In the genomic region with DNA sequence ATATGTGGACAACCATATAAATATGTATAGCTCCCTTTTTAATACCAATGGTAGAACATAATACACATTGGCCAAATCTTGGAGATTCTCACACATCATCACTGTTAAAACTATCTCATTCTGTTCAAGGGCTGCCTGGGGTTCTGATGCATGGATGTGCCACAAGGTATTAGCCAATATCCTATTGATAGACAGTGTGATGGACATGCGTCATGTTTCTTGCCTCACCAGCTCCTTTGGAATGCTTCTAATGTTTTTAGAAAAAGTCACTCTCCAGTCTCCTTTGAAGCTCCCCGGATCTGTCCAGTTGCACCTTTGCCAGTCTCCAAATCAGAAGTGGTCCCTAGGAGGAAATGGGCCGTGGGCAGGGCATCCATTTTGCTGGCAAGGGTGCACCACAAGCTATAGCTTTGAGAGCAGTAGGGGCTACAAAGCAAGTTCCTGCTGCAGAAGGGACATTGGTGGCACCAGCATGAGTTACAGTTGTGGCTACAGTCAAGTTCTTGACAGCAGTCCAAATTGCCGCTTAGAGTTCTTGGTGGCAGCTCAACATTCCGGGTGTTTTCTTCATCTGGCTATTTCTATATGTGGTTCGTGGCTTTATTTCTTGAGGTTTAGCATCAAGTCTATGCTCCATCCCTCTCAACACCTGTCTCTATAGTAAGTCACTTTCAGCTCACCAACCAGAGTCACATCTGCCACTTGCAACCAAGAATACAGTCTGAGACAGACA, we compare ENCODE assay signal across 22 cellular contexts. TPM values are rescaled to one million over a fixed set of nuclear protein-coding genes. Genes with fewer than 3 reads are reported as not detected.
DNase-seq lines count a peak whose midpoint lies in the region; ATAC-seq and TF ChIP-seq lines count a peak whose summit lies in the region.
"Had no signal": no experiment of that assay in that cellular context is flagged by ENCODE, and none has a peak within 500 bp of the region (broad histone marks: within the 10 kb centered on the region; RNA-seq: fewer than 3 reads in every experiment).

No MANE protein-coding gene starts in this region.

- H3K23ac ChIP-seq in trophoblast cell (ENCODE audit: low read length): no peak overlapping the region

- H4K91ac ChIP-seq in trophoblast cell (ENCODE audit: low read depth, low read length): no peak overlapping the region

- H2AFZ ChIP-seq in MM.1S (ENCODE audit: low read length): no peak overlapping the region
- no peak overlapping the region for H2AFZ ChIP-seq in trophoblast cell (ENCODE audit: insufficient read depth, low read length, poor library complexity)
- H2AFZ ChIP-seq: GM23338 had no signal

- H3K14ac ChIP-seq in trophoblast cell (ENCODE audit: low read length): no peak overlapping the region

- DNase-seq in MM.1S (peak; percentile 50), adipocyte (ENCODE audit: low read depth) (no peak), trophoblast cell (peak; percentile 76 to 88), transverse colon (no peak), NCI-H446 treated with DMSO at 0.1 percent for 48 hours (lab: John Stamatoyannopoulos, UW) (no peak), hypothalamus (lab: John Stamatoyannopoulos, UW) (no peak), testis (no peak)
- DNase-seq: CD4-positive, alpha-beta memory T cell; DMS153; EL; KG1; NCI-H1048; NCI-H1436; NCI-H1930; NCI-H226; NK-92 treated with Interleukin-12 subunit alpha and Interleukin-12 subunit beta, amount 100 ng/mL, for 24 hours; SHP77 had no signal

- H3K4ac ChIP-seq in trophoblast cell (ENCODE audit: low read depth, low read length): no peak overlapping the region

- peaks cover 3% of the 10 kb centered on the region; the same call in 1 of the 2 replicates for H3F3A ChIP-seq in MM.1S (ENCODE audit: insufficient read depth, low read length)

- no peak for TF ChIP-seq EP300 in transverse colon (IDR thresholded peaks at IDR 0.05; ENCODE audit: low read depth)

- no peak overlapping the region for H3K18ac ChIP-seq in trophoblast cell (ENCODE audit: low read length)

- H3K27ac ChIP-seq in MM.1S (ENCODE audit: low read length) (no peak overlapping the region), trophoblast cell (ENCODE audit: low read depth, low read length) (no peak overlapping the region), transverse colon (peak overlapping the region; percentile 28 to 71 (median 58)), testis (peak overlapping the region in 1 of 2 donors; percentile 91)
- H3K27ac ChIP-seq: A549, BLaER1 had no signal

- no peaks in the 10 kb centered on the region for H3K9me2 ChIP-seq in MM.1S (replicated peaks; ENCODE audit: insufficient read depth, low read length)

- in situ Hi-C loops in transverse colon (cut with MboI; ENCODE audit: low pct_ligation_motif_present in 1 of 4, low pct_unique_long_range_greater_than_20kb in 1 of 4, low sequenced_read_pairs in 3 of 4): no loop called here

- H3K4me1 ChIP-seq in MM.1S (ENCODE audit: low read length) (peaks cover 18% of the 10 kb centered on the region), adipocyte (ENCODE audit: control insufficient read depth, insufficient read depth, low read length) (peaks cover 72% of the 10 kb centered on the region), trophoblast cell (ENCODE audit: control insufficient read depth in 1 of 2, insufficient read depth in 2 of 2, low read length in 2 of 2) (peaks cover 0 to 4% of the 10 kb centered on the region in 2 experiments), transverse colon (peaks cover 0 to 4% (median 0%) of the 10 kb centered on the region in 4 donors), testis (peaks cover 7% of the 10 kb centered on the region)
- H3K4me1 ChIP-seq: A549, BLaER1 had no signal

- H4K8ac ChIP-seq in trophoblast cell (ENCODE audit: low read depth, low read length): no peak overlapping the region

- H2BK120ac ChIP-seq in trophoblast cell (ENCODE audit: insufficient read depth, low read length, poor library complexity): no peak overlapping the region

- no peak overlapping the region for H4K12ac ChIP-seq in trophoblast cell (ENCODE audit: low read depth, low read length)

- H2BK5ac ChIP-seq in trophoblast cell (ENCODE audit: low read depth, low read length, poor library complexity): no peak overlapping the region

- H3K27me3 ChIP-seq in MM.1S (replicated peaks; ENCODE audit: insufficient read depth, low read length) (no peaks in the 10 kb centered on the region), adipocyte (replicated peaks; ENCODE audit: control insufficient read depth, insufficient read depth, low read length) (no peaks in the 10 kb centered on the region), trophoblast cell (ENCODE audit: insufficient read depth, low read length) (no peaks in the 10 kb centered on the region), transverse colon (no peaks in the 10 kb centered on the region), testis (no peaks in the 10 kb centered on the region)
- H3K27me3 ChIP-seq: BLaER1 had no signal

- H4K20me1 ChIP-seq in MM.1S (ENCODE audit: insufficient read depth, low read length): no peaks in the 10 kb centered on the region
- H4K20me1 ChIP-seq: BLaER1 had no signal

- intact Hi-C loops in transverse colon (cut with DNase I; ENCODE audit: low total_unique reads): no loop called here
- intact Hi-C loops in testis (cut with DNase I; ENCODE audit: low total_unique reads): no loop called here

- no peak overlapping the region for H2AK5ac ChIP-seq in trophoblast cell (ENCODE audit: low read length)

- no CpG with 5 or more reads among the region's 6 CpGs for WGBS in trophoblast cell (ENCODE audit: extremely low coverage, insufficient coverage, insufficient read length)
- WGBS in transverse colon (ENCODE audit: low coverage in 1 of 2), 2 donors: 65 to 92% methylated on average over 2 to 6 of the region's 6 CpGs
- 78% methylated on average over 6 of the region's 6 CpGs for WGBS in testis, 2 donors

- H3K4me3 ChIP-seq in MM.1S (ENCODE audit: low read length) (no peak overlapping the region), adipocyte (ENCODE audit: low read length) (peak overlapping the region; percentile 0), trophoblast cell (ENCODE audit: low read depth, low read length) (no peak overlapping the region), transverse colon (no peak overlapping the region), testis (no peak overlapping the region)
- H3K4me3 ChIP-seq: A549, BLaER1, GM12878, GM23338 had no signal

- H3K9me3 ChIP-seq in MM.1S (replicated peaks; ENCODE audit: insufficient read depth, low read length): no peaks in the 10 kb centered on the region
- no peaks in the 10 kb centered on the region for H3K9me3 ChIP-seq in adipocyte (ENCODE audit: control insufficient read depth, low read length)
- H3K9me3 ChIP-seq in trophoblast cell (ENCODE audit: insufficient read depth, low read depth, low read length): no peaks in the 10 kb centered on the region
- no peaks in the 10 kb centered on the region for H3K9me3 ChIP-seq in transverse colon
- H3K9me3 ChIP-seq in testis: no peaks in the 10 kb centered on the region
- H3K9me3 ChIP-seq: A549 had no signal

- no peaks in the 10 kb centered on the region for H3K79me2 ChIP-seq in MM.1S (ENCODE audit: low read length)
- H3K79me2 ChIP-seq in trophoblast cell (ENCODE audit: control insufficient read depth, insufficient read depth, low read length, poor library complexity): no peaks in the 10 kb centered on the region

- TF ChIP-seq POLR2A in transverse colon (IDR thresholded peaks at IDR 0.05) (no peak), testis (IDR thresholded peaks at IDR 0.05) (no peak)

- H3K36me3 ChIP-seq in MM.1S (replicated peaks; ENCODE audit: insufficient read depth, low read length) (no peaks in the 10 kb centered on the region), adipocyte (ENCODE audit: control insufficient read depth, insufficient read depth, low read length, severe bottlenecking) (no peaks in the 10 kb centered on the region), trophoblast cell (ENCODE audit: control insufficient read depth in 1 of 2, insufficient read depth in 2 of 2, low read length in 2 of 2) (no peaks in the 10 kb centered on the region), transverse colon (no peaks in the 10 kb centered on the region), testis (ENCODE audit: low read depth, missing control alignments) (no peaks in the 10 kb centered on the region)
- H3K36me3 ChIP-seq: BLaER1 had no signal

- H3K4me2 ChIP-seq in MM.1S (ENCODE audit: low read depth, low read length) (no peak overlapping the region), trophoblast cell (ENCODE audit: low read length) (no peak overlapping the region)
- H3K4me2 ChIP-seq: A549, BLaER1, GM23338 had no signal

- H3K79me1 ChIP-seq in trophoblast cell (ENCODE audit: low read length): no peaks in the 10 kb centered on the region

- no peak for ATAC-seq in HG03108 (IDR thresholded peaks at IDR 0.05; ENCODE audit: unreplicated experiment)
- ATAC-seq: A549, GM12878, GM23338 had no signal

- TF ChIP-seq CTCF in MM.1S (IDR thresholded peaks at IDR 0.05; ENCODE audit: low read length) (no peak), transverse colon (IDR thresholded peaks at IDR 0.05) (no peak), testis (IDR thresholded peaks at IDR 0.05) (no peak)

- no peak overlapping the region for H2BK12ac ChIP-seq in trophoblast cell (ENCODE audit: low read length)

- H3K9ac ChIP-seq in MM.1S (ENCODE audit: low read length) (no peak overlapping the region), adipocyte (ENCODE audit: low read length) (peak overlapping the region; percentile 87), trophoblast cell (ENCODE audit: low read length) (no peak overlapping the region)
- H3K9ac ChIP-seq: BLaER1 had no signal

RNA-seq across cellular contexts. Expression of a gene that starts 25.1 kb away (rescaled TPM):
- polyA plus RNA-seq in trophoblast cell (2013): 107 and 115 TPM in 2 replicates
- total RNA-seq in transverse colon (100 to 1,000 TPM in 2 of 4 donors, 10 to 100 TPM in 2; 64.7 to 179 (median 121) TPM), testis (100 to 1,000 TPM; 263 to 295 TPM)
- 323 TPM for polyA plus RNA-seq in testis (ENCODE audit: insufficient read depth, low read depth, low replicate concordance)

RNA-seq across cellular contexts. Expression of a gene that starts 25.3 kb away (rescaled TPM):
- polyA plus RNA-seq in trophoblast cell (2013): 152 and 161 TPM in 2 replicates
- 10 to 100 TPM; 22.8 to 58.3 (median 41.0) TPM for total RNA-seq in transverse colon
- total RNA-seq in testis: 10 to 100 TPM; 83.4 to 84.0 TPM
- polyA plus RNA-seq in testis (ENCODE audit: insufficient read depth, low read depth, low replicate concordance): 83.9 TPM

RNA-seq across cellular contexts. Expression of a gene that starts 30.4 kb away (rescaled TPM):
- 14.7 and 15.5 TPM in 2 replicates for polyA plus RNA-seq in trophoblast cell (2013)
- total RNA-seq in transverse colon: 10 to 100 TPM; 11.9 to 25.9 (median 16.6) TPM
- 10 to 100 TPM; 62.5 to 66.9 TPM for total RNA-seq in testis
- 40.0 TPM for polyA plus RNA-seq in testis (ENCODE audit: insufficient read depth, low read depth, low replicate concordance)

RNA-seq across cellular contexts. Expression of a gene that starts 38.0 kb away (rescaled TPM):
- 0.03 TPM in 1 of 2 replicates, not detected in the other for polyA plus RNA-seq in trophoblast cell (2013)
- total RNA-seq in transverse colon: not detected
- total RNA-seq in testis: 1 to 10 TPM; 5.5 to 6.7 TPM
- 6.6 TPM for polyA plus RNA-seq in testis (ENCODE audit: insufficient read depth, low read depth, low replicate concordance)
- total RNA-seq: CD4-positive, alpha-beta memory T cell; GM12878 had no signal
- polyA plus RNA-seq: A549; CD4-positive, alpha-beta memory T cell; GM12878 had no signal

RNA-seq across cellular contexts. Expression of a gene that starts 47.6 kb away (rescaled TPM):
- polyA plus RNA-seq in trophoblast cell (2013): not detected in 2 replicates
- not detected for total RNA-seq in transverse colon
- 10 to 100 TPM; 12.8 to 55.4 TPM for total RNA-seq in testis
- 153 TPM for polyA plus RNA-seq in testis (ENCODE audit: insufficient read depth, low read depth, low replicate concordance)
- total RNA-seq: CD4-positive, alpha-beta memory T cell; GM12878; GM23338 had no signal
- polyA plus RNA-seq: A549; CD4-positive, alpha-beta memory T cell; GM12878; GM23338 had no signal

Comparison
In these comparisons a context has a peak if more than half of its experiments do, and no peak if none do; other contexts are left out.
1. DNase-seq: peak in MM.1S (single experiment) and trophoblast cell (2 of 2); none in adipocyte (single experiment), transverse colon (single experiment), NCI-H446 treated with DMSO at 0.1 percent for 48 hours (single experiment), hypothalamus (0 of 51) and testis (single experiment).
2. H3K27ac ChIP-seq: peak in transverse colon (4 of 4); none in MM.1S (single experiment) and trophoblast cell (single experiment).